10 cellular contexts compared by ENCODE assay signal in genomic region chr11:8068605-8069221, GRCh38. TPM values are rescaled to one million over a fixed set of nuclear protein-coding genes. Genes with fewer than 3 reads are reported as not detected.
A peak's percentile ranks its signal among the peaks of the same experiment; 100 is the strongest.
DNase-seq lines count a peak whose midpoint lies in the region; ATAC-seq, FAIRE-seq and TF ChIP-seq lines count a peak whose summit lies in the region.
"Had no signal": no experiment of that assay in that cellular context is flagged by ENCODE, and none has a peak within 500 bp of the region (broad histone marks: within the 10 kb centered on the region; RNA-seq: fewer than 3 reads in every experiment).

No MANE protein-coding gene starts in this region.

- intact Hi-C loops in left lung (cut with DNase I): no loop called here

- H3K4me3 Mint-ChIP-seq in activated CD8-positive, alpha-beta memory T cell treated with anti-CD3 and anti-CD28 coated beads, Interleukin-2, amount 10 ng/mL, durations not matched to agents 7 days and 5 days: no peak overlapping the region
- H3K4me3 Mint-ChIP-seq: natural killer cell treated with Interleukin-12 subunit alpha and Interleukin-12 subunit beta and Interleukin-15 and Interleukin-18, amount 100 ng/mL, for 72 hours had no signal

- H3K27me3 ChIP-seq in left lung: peaks cover 0 to 15% of the 10 kb centered on the region in 2 donors

- ATAC-seq in activated CD8-positive, alpha-beta memory T cell treated with anti-CD3 and anti-CD28 coated beads, Interleukin-2, amount 10 ng/mL, durations not matched to agents 7 days and 5 days: no peak
- ATAC-seq in left lung: peak; percentile 69
- ATAC-seq: natural killer cell treated with Interleukin-12 subunit alpha and Interleukin-12 subunit beta and Interleukin-15 and Interleukin-18, amount 100 ng/mL, for 72 hours had no signal

- TF ChIP-seq CTCF in astrocyte of the spinal cord (IDR thresholded peaks at IDR 0.05; ENCODE audit: low read depth, low read length) (no peak), left lung (IDR thresholded peaks at IDR 0.05) (no peak)

- H3K9me3 ChIP-seq in left lung: no peaks in the 10 kb centered on the region

- no peaks in the 10 kb centered on the region for H3K36me3 Mint-ChIP-seq in activated CD8-positive, alpha-beta memory T cell treated with anti-CD3 and anti-CD28 coated beads, Interleukin-2, amount 10 ng/mL, durations not matched to agents 7 days and 5 days
- H3K36me3 Mint-ChIP-seq: natural killer cell treated with Interleukin-12 subunit alpha and Interleukin-12 subunit beta and Interleukin-15 and Interleukin-18, amount 100 ng/mL, for 72 hours had no signal

- CTCF ChIA-PET in activated CD8-positive, alpha-beta memory T cell treated with anti-CD3 and anti-CD28 coated beads, Interleukin-2, amount 10 ng/mL, durations not matched to agents 7 days and 5 days (lab: Charles Lee): no interaction called here
- CTCF ChIA-PET in HEK293T (lab: Yijun Ruan, JAX): interaction anchor here (0.6 to 2.1 kb wide), 2 partner anchors 22 to 35 kb away, joined by 3 to 8 read pairs; no protein-coding TSS in a partner anchor

- H3K4me1 ChIP-seq in left lung: peaks cover 0 to 3% of the 10 kb centered on the region in 2 donors

- H3K4me3 ChIP-seq in astrocyte of the spinal cord (ENCODE audit: low read depth, low read length) (no peak overlapping the region), left lung (no peak overlapping the region)

- DNase-seq in activated CD8-positive, alpha-beta memory T cell treated with anti-CD3 and anti-CD28 coated beads for 24 hours: peak; percentile 35
- no peak for DNase-seq in activated CD8-positive, alpha-beta memory T cell treated with anti-CD3 and anti-CD28 coated beads, Interleukin-2, amount 10 ng/mL, durations not matched to agents 7 days and 5 days
- DNase-seq in astrocyte of the spinal cord (ENCODE audit: low read depth, low spot score): peak; percentile 85
- peak in 1 of 2 donors; percentile 34 for DNase-seq in left lung
- DNase-seq in urothelium cell line (ENCODE audit: low spot score): peak; percentile 84
- DNase-seq in NCI-H1436 (lab: John Stamatoyannopoulos, UW): no peak
- no peak for DNase-seq in effector CD4-positive, alpha-beta T cell
- no peak for DNase-seq in HEK293T (ENCODE audit: extremely low spot score)

- H3K27me3 Mint-ChIP-seq in activated CD8-positive, alpha-beta memory T cell treated with anti-CD3 and anti-CD28 coated beads, Interleukin-2, amount 10 ng/mL, durations not matched to agents 7 days and 5 days: peaks cover 33% of the 10 kb centered on the region

- POLR2A ChIA-PET in HEK293T (lab: Yijun Ruan, JAX): interaction anchor here (1.3 kb wide), 1 partner anchor 82 kb away, joined by 3 read pairs; the partner anchor contains the start of gene EIF3F

- H3K27ac ChIP-seq in left lung: no peak overlapping the region

- no peaks in the 10 kb centered on the region for H3K9me3 Mint-ChIP-seq in activated CD8-positive, alpha-beta memory T cell treated with anti-CD3 and anti-CD28 coated beads, Interleukin-2, amount 10 ng/mL, durations not matched to agents 7 days and 5 days (ENCODE audit: low read depth)
- H3K9me3 Mint-ChIP-seq: natural killer cell treated with Interleukin-12 subunit alpha and Interleukin-12 subunit beta and Interleukin-15 and Interleukin-18, amount 100 ng/mL, for 72 hours had no signal

- H3K27ac Mint-ChIP-seq in activated CD8-positive, alpha-beta memory T cell treated with anti-CD3 and anti-CD28 coated beads, Interleukin-2, amount 10 ng/mL, durations not matched to agents 7 days and 5 days: no peak overlapping the region
- H3K27ac Mint-ChIP-seq: natural killer cell treated with Interleukin-12 subunit alpha and Interleukin-12 subunit beta and Interleukin-15 and Interleukin-18, amount 100 ng/mL, for 72 hours had no signal

- H3K36me3 ChIP-seq in left lung: no peaks in the 10 kb centered on the region

- peak; percentile 42 for FAIRE-seq in urothelium cell line (lab: Jason Lieb, UNC)
- FAIRE-seq: D721Med had no signal

- H3K4me1 Mint-ChIP-seq in activated CD8-positive, alpha-beta memory T cell treated with anti-CD3 and anti-CD28 coated beads, Interleukin-2, amount 10 ng/mL, durations not matched to agents 7 days and 5 days: no peaks in the 10 kb centered on the region

- in situ Hi-C loops in astrocyte of the spinal cord (cut with HindIII; ENCODE audit: low sequenced_read_pairs): no loop called here

TF ChIP-seq in HEK293T, 16 proteins besides CTCF, POLR2A, EP300 and RAD21:
- no peak for TF ChIP-seq SUZ12 (IDR thresholded peaks at IDR 0.05)
- no peak for TF ChIP-seq FOXA1 (IDR thresholded peaks at IDR 0.05)
- no peak for TF ChIP-seq FOXK2 (IDR thresholded peaks at IDR 0.05)
- TF ChIP-seq CTBP1 (IDR thresholded peaks at IDR 0.05; ENCODE audit: borderline replicate concordance): no peak
- no peak for TF ChIP-seq BHLHE40 (IDR thresholded peaks at IDR 0.05; ENCODE audit: borderline replicate concordance)
- no peak for TF ChIP-seq LEF1 (IDR thresholded peaks at IDR 0.05; ENCODE audit: borderline replicate concordance)
TF ChIP-seq in HEK293T: peak in this region for 0.

RNA-seq across cellular contexts. Expression of gene TUB, which starts 12.3 kb away (rescaled TPM):
- total RNA-seq in activated CD8-positive, alpha-beta memory T cell treated with anti-CD3 and anti-CD28 coated beads, Interleukin-2, amount 10 ng/mL, durations not matched to agents 7 days and 5 days: under 1 TPM; 0.07 to 0.09 TPM
- 1 to 10 TPM; 5.6 to 7.1 TPM for total RNA-seq in left lung
- total RNA-seq: natural killer cell treated with Interleukin-12 subunit alpha and Interleukin-12 subunit beta and Interleukin-15 and Interleukin-18, amount 100 ng/mL, for 72 hours had no signal

Comparison
In these comparisons a context has a peak if more than half of its experiments do, and no peak if none do; other contexts are left out.
1. DNase-seq: peak in activated CD8-positive, alpha-beta memory T cell treated with anti-CD3 and anti-CD28 coated beads for 24 hours (single experiment), astrocyte of the spinal cord (single experiment) and urothelium cell line (single experiment); none in activated CD8-positive, alpha-beta memory T cell treated with anti-CD3 and anti-CD28 coated beads, Interleukin-2, amount 10 ng/mL, durations not matched to agents 7 days and 5 days (single experiment), NCI-H1436 (single experiment), effector CD4-positive, alpha-beta T cell (single experiment) and HEK293T (single experiment).
2. RNA of gene TUB, which starts 12.3 kb away (total RNA-seq): 5.6 to 7.1 TPM in left lung; 0.07 to 0.09 TPM in activated CD8-positive, alpha-beta memory T cell treated with anti-CD3 and anti-CD28 coated beads, Interleukin-2, amount 10 ng/mL, durations not matched to agents 7 days and 5 days; every median in the first group is over 4 times any median in the second.